Comparison of ENCODE assay signal across 33 cellular contexts in genomic region chr2:112940859-112941258, GRCh38. TPM values are rescaled to one million over a fixed set of nuclear protein-coding genes. Genes with fewer than 3 reads are reported as not detected.
"Had no signal": no experiment of that assay in that cellular context is flagged by ENCODE, and none has a peak within 500 bp of the region (broad histone marks: within the 10 kb centered on the region; RNA-seq: fewer than 3 reads in every experiment).

No MANE protein-coding gene starts in this region.

- H3K27ac ChIP-seq: suprapubic skin, testis, thoracic aorta, thyroid gland, tibial artery, tibial nerve, transverse colon, upper lobe of left lung, upper lobe of right lung, uterus, vagina had no signal

- FAIRE-seq: urothelium cell line had no signal

- H3K27ac Mint-ChIP-seq: stimulated activated effector memory CD8-positive, alpha-beta T cell treated with anti-CD3 and anti-CD28 coated beads, Interleukin-12 subunit alpha, Interleukin-12 subunit beta, amount 100 ng/mL, for 72 hours; stimulated activated memory B cell treated with anti-CD40 and anti-IgM and Interleukin-4, amounts not matched to agents 10 μg/mL and 1 μg/mL and 100 μg/mL, for 72 hours; stimulated activated naive B cell treated with anti-CD40 and anti-IgM and Interleukin-4, amounts not matched to agents 10 μg/mL and 1 μg/mL and 100 μg/mL, for 72 hours; stimulated activated naive CD8-positive, alpha-beta T cell treated with anti-CD3 and anti-CD28 coated beads, Interleukin-15, amount 100 ng/mL, for 72 hours; stimulated activated naive CD8-positive, alpha-beta T cell treated with anti-CD3 and anti-CD28 coated beads, Interleukin-15, Interleukin-2, amounts not matched to agents 100 ng/mL and 50 ng/mL, for 24 hours; type B pancreatic cell had no signal

- H3K9me3 ChIP-seq: testis, thoracic aorta, thyroid gland, upper lobe of right lung, uterus had no signal

- H3K4me3 ChIP-seq: stomach, suprapubic skin, testis, thoracic aorta, thyroid gland, tibial artery, tibial nerve, transverse colon, upper lobe of left lung, upper lobe of right lung, uterus, vagina had no signal

- H3K4me3 Mint-ChIP-seq: stimulated activated effector memory CD8-positive, alpha-beta T cell treated with anti-CD3 and anti-CD28 coated beads, Interleukin-12 subunit alpha, Interleukin-12 subunit beta, amount 100 ng/mL, for 72 hours; stimulated activated memory B cell treated with anti-CD40 and anti-IgM and Interleukin-4, amounts not matched to agents 10 μg/mL and 1 μg/mL and 100 μg/mL, for 72 hours; stimulated activated naive B cell treated with anti-CD40 and anti-IgM and Interleukin-4, amounts not matched to agents 10 μg/mL and 1 μg/mL and 100 μg/mL, for 72 hours; stimulated activated naive CD8-positive, alpha-beta T cell treated with anti-CD3 and anti-CD28 coated beads, Interleukin-15, amount 100 ng/mL, for 72 hours; stimulated activated naive CD8-positive, alpha-beta T cell treated with anti-CD3 and anti-CD28 coated beads, Interleukin-15, Interleukin-2, amounts not matched to agents 100 ng/mL and 50 ng/mL, for 24 hours; type B pancreatic cell had no signal

- H3K27me3 ChIP-seq: stomach, testis, thyroid gland, tibial artery, tibial nerve, transverse colon, upper lobe of left lung, upper lobe of right lung, vagina had no signal

- H3K36me3 Mint-ChIP-seq: stimulated activated effector memory CD8-positive, alpha-beta T cell treated with anti-CD3 and anti-CD28 coated beads, Interleukin-12 subunit alpha, Interleukin-12 subunit beta, amount 100 ng/mL, for 72 hours; stimulated activated memory B cell treated with anti-CD40 and anti-IgM and Interleukin-4, amounts not matched to agents 10 μg/mL and 1 μg/mL and 100 μg/mL, for 72 hours; stimulated activated naive B cell treated with anti-CD40 and anti-IgM and Interleukin-4, amounts not matched to agents 10 μg/mL and 1 μg/mL and 100 μg/mL, for 72 hours; type B pancreatic cell had no signal

- ATAC-seq: stimulated activated memory B cell treated with anti-CD40 and anti-IgM and Interleukin-4, amounts not matched to agents 10 μg/mL and 1 μg/mL and 100 μg/mL, for 72 hours; stimulated activated naive CD8-positive, alpha-beta T cell treated with anti-CD3 and anti-CD28 coated beads, Interleukin-15, Interleukin-2, amounts not matched to agents 100 U/mL and 50 U/mL, for 24 hours had no signal

- H3K27me3 Mint-ChIP-seq: stimulated activated memory B cell treated with anti-CD40 and anti-IgM and Interleukin-4, amounts not matched to agents 10 μg/mL and 1 μg/mL and 100 μg/mL, for 72 hours; stimulated activated naive CD8-positive, alpha-beta T cell treated with anti-CD3 and anti-CD28 coated beads, Interleukin-15, amount 100 ng/mL, for 72 hours had no signal

- H3K9me3 Mint-ChIP-seq: stimulated activated effector memory CD8-positive, alpha-beta T cell treated with anti-CD3 and anti-CD28 coated beads, Interleukin-12 subunit alpha, Interleukin-12 subunit beta, amount 100 ng/mL, for 72 hours; stimulated activated memory B cell treated with anti-CD40 and anti-IgM and Interleukin-4, amounts not matched to agents 10 μg/mL and 1 μg/mL and 100 μg/mL, for 72 hours; stimulated activated naive CD8-positive, alpha-beta T cell treated with anti-CD3 and anti-CD28 coated beads, Interleukin-15, amount 100 ng/mL, for 72 hours; type B pancreatic cell had no signal

- H3K4me1 Mint-ChIP-seq: stimulated activated effector memory CD8-positive, alpha-beta T cell treated with anti-CD3 and anti-CD28 coated beads, Interleukin-12 subunit alpha, Interleukin-12 subunit beta, amount 100 ng/mL, for 72 hours; stimulated activated memory B cell treated with anti-CD40 and anti-IgM and Interleukin-4, amounts not matched to agents 10 μg/mL and 1 μg/mL and 100 μg/mL, for 72 hours; stimulated activated naive B cell treated with anti-CD40 and anti-IgM and Interleukin-4, amounts not matched to agents 10 μg/mL and 1 μg/mL and 100 μg/mL, for 72 hours; stimulated activated naive CD8-positive, alpha-beta T cell treated with anti-CD3 and anti-CD28 coated beads, Interleukin-15, amount 100 ng/mL, for 72 hours had no signal

- H3K4me1 ChIP-seq: suprapubic skin, testis, tibial artery, tibial nerve, upper lobe of right lung, uterus, vagina had no signal

- DNase-seq: stimulated activated CD4-positive, alpha-beta T cell treated with anti-CD3 and anti-CD28 coated beads, Interleukin-2, amount 100 ng/mL, for 48 hours; stimulated activated CD4-positive, alpha-beta T cell treated with anti-CD3 and anti-CD28 coated beads, Interleukin-4, amount 100 ng/mL, for 1 hour; stimulated activated CD4-positive, alpha-beta T cell treated with anti-CD3 and anti-CD28 coated beads, Interleukin-4, amount 100 ng/mL, for 24 hours; stimulated activated CD4-positive, alpha-beta T cell treated with anti-CD3 and anti-CD28 coated beads, Interleukin-4, amount 100 ng/mL, for 4 hours; stimulated activated CD8-positive, alpha-beta memory T cell treated with anti-CD3 and anti-CD28 coated beads, Interleukin-4, amount 100 ng/mL, for 48 hours; stimulated activated naive B cell treated with anti-CD40 and anti-IgM and Interleukin-4, amounts not matched to agents 10 μg/mL and 1 μg/mL and 100 μg/mL, for 72 hours; stimulated activated naive CD4-positive, alpha-beta T cell; stimulated activated naive CD4-positive, alpha-beta T cell treated with Interleukin-2 at 50 U/mL for 16 hours; stimulated activated naive CD8-positive, alpha-beta T cell treated with anti-CD3 and anti-CD28 coated beads, Interleukin-15, amount 100 ng/mL, for 72 hours; stimulated activated naive CD8-positive, alpha-beta T cell treated with anti-CD3 and anti-CD28 coated beads, Interleukin-15, Interleukin-2, amounts not matched to agents 100 U/mL and 50 U/mL, for 24 hours; stomach; substantia nigra; testis; thyroid gland; tibial artery; transverse colon; trophoblast cell; upper lobe of left lung; upper lobe of right lung; uterus had no signal

- H3K36me3 ChIP-seq: stomach, suprapubic skin, thoracic aorta, thyroid gland, tibial artery, tibial nerve, transverse colon, upper lobe of left lung, upper lobe of right lung, uterus, vagina had no signal

RNA-seq across cellular contexts. Expression of gene IL37, which starts 29.9 kb away (rescaled TPM):
- total RNA-seq: stomach, subcutaneous adipose tissue, temporal lobe, thoracic aorta, thyroid gland, tibial nerve, upper lobe of right lung, ureter, urinary bladder, uterus, vagina had no signal
- polyA plus RNA-seq: urinary bladder had no signal

RNA-seq across cellular contexts. Expression of gene IL36G, which starts 36.9 kb away (rescaled TPM):
- total RNA-seq: stomach, subcutaneous adipose tissue, temporal lobe, thoracic aorta, thyroid gland, tibial nerve, upper lobe of left lung, upper lobe of right lung, ureter, urinary bladder, uterus, vagina had no signal
- polyA plus RNA-seq: urinary bladder had no signal
